In the genomic region with DNA sequence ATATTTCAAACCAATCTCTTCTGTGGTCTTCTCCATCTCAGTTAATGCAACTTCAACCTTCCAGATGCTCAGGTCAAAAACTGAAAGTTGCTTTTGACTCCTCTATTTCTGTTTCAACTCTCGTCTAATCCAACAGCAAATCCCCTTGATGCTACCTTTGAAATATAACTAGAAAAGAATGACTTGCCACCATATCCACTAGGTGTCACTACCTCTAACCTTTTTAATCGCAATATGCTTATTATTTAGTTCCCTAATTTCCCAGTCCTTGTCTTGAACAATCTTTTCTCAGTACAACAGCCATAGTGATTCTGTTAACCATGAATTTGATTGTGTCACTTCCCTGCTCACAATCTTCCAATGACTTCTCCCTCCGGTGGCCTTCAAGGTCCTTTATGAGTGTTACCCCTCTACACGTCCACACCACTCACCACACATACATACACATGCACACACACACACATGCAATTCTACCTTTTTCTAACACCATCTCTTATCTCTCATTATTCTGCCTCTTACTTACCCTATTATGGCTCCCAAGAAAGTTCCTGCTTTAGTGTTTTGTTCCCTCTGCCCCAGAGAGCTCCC, we compare ENCODE assay signal across 8 cellular contexts.
DNase-seq lines count a peak whose midpoint lies in the region; ATAC-seq and TF ChIP-seq lines count a peak whose summit lies in the region.

No MANE protein-coding gene starts in this region.

- H3K36me3 Mint-ChIP-seq in natural killer cell: no peaks in the 10 kb centered on the region

- in situ Hi-C loops in astrocyte of the spinal cord (cut with HindIII; ENCODE audit: low sequenced_read_pairs): no loop called here

- H3K4me3 ChIP-seq in BE2C (ENCODE audit: low read depth, low read length) (no peak overlapping the region), LNCaP clone FGC (ENCODE audit: low read depth, low read length) (no peak overlapping the region), astrocyte of the spinal cord (ENCODE audit: low read depth, low read length) (no peak overlapping the region), osteoblast (ENCODE audit: insufficient read depth, low read length) (no peak overlapping the region)

- H3K4me3 Mint-ChIP-seq in natural killer cell: no peak overlapping the region

- H3K27me3 ChIP-seq in BE2C (no peaks in the 10 kb centered on the region), osteoblast (ENCODE audit: insufficient read depth, low read length) (no peaks in the 10 kb centered on the region)

- peaks cover 0 to 4% of the 10 kb centered on the region in 2 donors for H3K4me1 Mint-ChIP-seq in natural killer cell

- H2AFZ ChIP-seq in osteoblast (ENCODE audit: low read length): no peak overlapping the region

- no peaks in the 10 kb centered on the region for H3K79me2 ChIP-seq in osteoblast (ENCODE audit: insufficient read depth, low read length)

- H3K4me1 ChIP-seq in BE2C (no peaks in the 10 kb centered on the region), osteoblast (ENCODE audit: insufficient read depth, low read length) (no peaks in the 10 kb centered on the region)

- H3K27me3 Mint-ChIP-seq in natural killer cell (ENCODE audit: low read depth in 2 of 2): no peaks in the 10 kb centered on the region

- H3K36me3 ChIP-seq in BE2C (no peaks in the 10 kb centered on the region), osteoblast (ENCODE audit: insufficient read depth, low read length) (no peaks in the 10 kb centered on the region)

- H4K20me1 ChIP-seq in osteoblast (ENCODE audit: insufficient read depth, low read length): no peaks in the 10 kb centered on the region

- intact Hi-C loops in natural killer cell (cut with micrococcal nuclease): no loop called here

- TF ChIP-seq CTCF in BE2C (IDR thresholded peaks at IDR 0.05; ENCODE audit: low read depth, low read length) (peak; percentile 31), LNCaP clone FGC (IDR thresholded peaks at IDR 0.05; ENCODE audit: control insufficient read depth, extremely low read depth, insufficient read depth) (peak; percentile 59), astrocyte of the spinal cord (IDR thresholded peaks at IDR 0.05; ENCODE audit: low read depth, low read length) (peak; percentile 35), osteoblast (IDR thresholded peaks at IDR 0.05; ENCODE audit: extremely low read depth, low read depth, low read length) (peak; percentile 31), natural killer cell (IDR thresholded peaks at IDR 0.05) (no peak)

- no peak overlapping the region for H3K4me2 ChIP-seq in osteoblast (ENCODE audit: insufficient read depth, low read length)

- H3K27ac ChIP-seq in osteoblast (ENCODE audit: low read depth, low read length): no peak overlapping the region
- H3K27ac ChIP-seq in substantia nigra (ENCODE audit: low read depth, low read length, poor library complexity, severe bottlenecking): no peak overlapping the region

- ATAC-seq in GM19328 (IDR thresholded peaks at IDR 0.05; ENCODE audit: unreplicated experiment) (peak; percentile 47), natural killer cell (no peak)

- H3K27ac Mint-ChIP-seq in natural killer cell: no peak overlapping the region

- H3K9me3 Mint-ChIP-seq in natural killer cell: peaks cover 4 to 8% of the 10 kb centered on the region in 2 donors

- DNase-seq in BE2C (no peak), LNCaP clone FGC (ENCODE audit: low read depth) (peak; percentile 6), astrocyte of the spinal cord (ENCODE audit: low read depth, low spot score) (peak; percentile 7), osteoblast (ENCODE audit: insufficient read length, low spot score, missing footprints) (peak; percentile 59), substantia nigra (lab: John Stamatoyannopoulos, UW) (no peak), natural killer cell (no peak)
- no peak for DNase-seq in activated naive CD4-positive, alpha-beta T cell treated with anti-CD3 and anti-CD28 coated beads, Interleukin-2, amount 50 U/mL, for 16 hours

- H3K9me3 ChIP-seq in BE2C (no peaks in the 10 kb centered on the region), osteoblast (ENCODE audit: low read depth, low read length) (no peaks in the 10 kb centered on the region)

Comparison
In these comparisons a context has a peak if more than half of its experiments do, and no peak if none do; other contexts are left out.
1. DNase-seq: peak in LNCaP clone FGC (single experiment), astrocyte of the spinal cord (single experiment) and osteoblast (single experiment); none in BE2C (single experiment), activated naive CD4-positive, alpha-beta T cell treated with anti-CD3 and anti-CD28 coated beads, Interleukin-2, amount 50 U/mL, for 16 hours (single experiment), substantia nigra (0 of 49) and natural killer cell (single experiment).